21 cellular contexts compared by ENCODE assay signal in genomic region chrX:54933150-54933826, GRCh38. TPM values are rescaled to one million over a fixed set of nuclear protein-coding genes. Genes with fewer than 3 reads are reported as not detected.
DNase-seq lines count a peak whose midpoint lies in the region; ATAC-seq and TF ChIP-seq lines count a peak whose summit lies in the region.
"Had no signal": no experiment of that assay in that cellular context is flagged by ENCODE, and none has a peak within 500 bp of the region (broad histone marks: within the 10 kb centered on the region; RNA-seq: fewer than 3 reads in every experiment).

No MANE protein-coding gene starts in this region.

- no peak overlapping the region for H4K91ac ChIP-seq in H9 (ENCODE audit: insufficient read length, low read depth, low read length)

- no peaks in the 10 kb centered on the region for H4K20me1 ChIP-seq in H9 (ENCODE audit: control insufficient read depth, insufficient read depth, insufficient read length)

- H2AK5ac ChIP-seq in H9 (ENCODE audit: insufficient read length, low read length) = no peak overlapping the region

- intact Hi-C loops in natural killer cell (cut with micrococcal nuclease) = no loop called here

- peaks cover 62% of the 10 kb centered on the region for H3K9me3 ChIP-seq in H9 (ENCODE audit: control insufficient read depth, low read depth, low read length)
- H3K9me3 ChIP-seq: A549, Caco-2 had no signal

- H3K23me2 ChIP-seq in H9 (ENCODE audit: insufficient read length, low read depth, low read length, poor library complexity, severe bottlenecking) = no peaks in the 10 kb centered on the region

- peaks cover 11 to 23% (median 11%) of the 10 kb centered on the region in 3 experiments for H3K36me3 Mint-ChIP-seq in H9 (ENCODE audit: insufficient read depth in 1 of 3, low read depth in 3 of 3)
- peaks cover 10% of the 10 kb centered on the region for H3K36me3 Mint-ChIP-seq in mesothelial cell of epicardium
- no peaks in the 10 kb centered on the region for H3K36me3 Mint-ChIP-seq in natural killer cell
- H3K36me3 Mint-ChIP-seq: CD8-positive, alpha-beta T cell had no signal

- H3K79me2 ChIP-seq in H9 (ENCODE audit: insufficient read depth, low read length) = no peaks in the 10 kb centered on the region

- H2AFZ ChIP-seq in H9 (ENCODE audit: low read length) = no peak overlapping the region

- no peak overlapping the region for H3K27ac ChIP-seq in H9 (ENCODE audit: insufficient read length, low read depth, low read length)
- H3K27ac ChIP-seq: 22Rv1; A549; BLaER1 treated with 17β-estradiol and CSF1 and Interleukin-3, amounts not matched to agents 10 nM and 100 nM had no signal

- H3K4me3 Mint-ChIP-seq in H9 (no peak overlapping the region), mesothelial cell of epicardium (no peak overlapping the region), natural killer cell (no peak overlapping the region)
- H3K4me3 Mint-ChIP-seq: B cell; CD4-positive, alpha-beta T cell; CD8-positive, alpha-beta T cell had no signal

- H3K27me3 Mint-ChIP-seq in H9 (ENCODE audit: low read depth) = peaks cover 2% of the 10 kb centered on the region; the same call in 1 of the 2 replicates
- no peaks in the 10 kb centered on the region for H3K27me3 Mint-ChIP-seq in mesothelial cell of epicardium (ENCODE audit: low read depth)
- no peaks in the 10 kb centered on the region for H3K27me3 Mint-ChIP-seq in natural killer cell (ENCODE audit: low read depth in 2 of 2)
- H3K27me3 Mint-ChIP-seq: B cell; CD4-positive, alpha-beta T cell had no signal

- DNase-seq in H9 (no peak), islet precursor cell (peak; percentile 11), mesothelial cell of epicardium (ENCODE audit: low spot score in 2 of 2, unreplicated experiment in 2 of 2) (no peak), NCI-H82 treated with DMSO at 0.1 percent for 48 hours (lab: John Stamatoyannopoulos, UW; ENCODE audit: unreplicated experiment) (no peak), natural killer cell (no peak)
- DNase-seq: AML-193; Caco-2; Calu3; CD4-positive, alpha-beta T cell; CD8-positive, alpha-beta T cell; DMS53; DMS79; DND-41; EL; GDM1 had no signal

- H3K56ac ChIP-seq in H9 (ENCODE audit: insufficient read length, low read depth, low read length) = no peak overlapping the region

- WGBS in H9 (ENCODE audit: extremely low coverage, insufficient read length, low lambda C conversion rate) = no CpG with 5 or more reads among the region's 10 CpGs

- no peaks in the 10 kb centered on the region for H3K27me3 ChIP-seq in H9 (ENCODE audit: insufficient read depth, low read length)

- H2BK5ac ChIP-seq in H9 (ENCODE audit: insufficient read length, low read length) = no peak overlapping the region

- TF ChIP-seq CTCF in H9 (conservative IDR thresholded peaks at IDR 0.05) (no peak), mesothelial cell of epicardium (IDR thresholded peaks at IDR 0.05; ENCODE audit: unreplicated experiment) (no peak), natural killer cell (IDR thresholded peaks at IDR 0.05) (no peak)

- H4K5ac ChIP-seq in H9 (ENCODE audit: insufficient read length, low read depth, low read length) = no peak overlapping the region

- H3K9ac ChIP-seq in H9 (ENCODE audit: extremely low read depth, insufficient read length, low read length) = no peak overlapping the region
- H3K9ac ChIP-seq: BLaER1 treated with 17β-estradiol and CSF1 and Interleukin-3, amounts not matched to agents 10 nM and 100 nM had no signal

- no peak overlapping the region for H2BK120ac ChIP-seq in H9 (ENCODE audit: low read depth, low read length, poor library complexity, severe bottlenecking)

- peak overlapping the region in 2 of 3 experiments; percentile 23 to 53; a peak in 2 of 7 replicates for H3K27ac Mint-ChIP-seq in H9
- peak overlapping the region; percentile 43 for H3K27ac Mint-ChIP-seq in mesothelial cell of epicardium
- H3K27ac Mint-ChIP-seq in natural killer cell = no peak overlapping the region
- H3K27ac Mint-ChIP-seq: B cell; CD4-positive, alpha-beta T cell; CD8-positive, alpha-beta T cell had no signal

- no peak overlapping the region for H2BK20ac ChIP-seq in H9 (ENCODE audit: low read depth, low read length, poor library complexity, severe bottlenecking)

- H3K4me1 ChIP-seq in H9 (ENCODE audit: insufficient read depth, low read length) = no peaks in the 10 kb centered on the region
- H3K4me1 ChIP-seq: A549; BLaER1 treated with 17β-estradiol and CSF1 and Interleukin-3, amounts not matched to agents 10 nM and 100 nM; Caco-2 had no signal

- no peak for ATAC-seq in natural killer cell
- no peak for ATAC-seq in HG02973 (IDR thresholded peaks at IDR 0.05; ENCODE audit: unreplicated experiment)
- ATAC-seq: A549; CD8-positive, alpha-beta T cell; GM12878 had no signal

- peaks cover 62 to 67% of the 10 kb centered on the region in 2 experiments for H3K9me3 Mint-ChIP-seq in H9
- peaks cover 13% of the 10 kb centered on the region for H3K9me3 Mint-ChIP-seq in mesothelial cell of epicardium
- H3K9me3 Mint-ChIP-seq in natural killer cell = no peaks in the 10 kb centered on the region
- H3K9me3 Mint-ChIP-seq: CD4-positive, alpha-beta T cell; CD8-positive, alpha-beta T cell had no signal

- no peak overlapping the region for H4K8ac ChIP-seq in H9 (replicated peaks; ENCODE audit: insufficient read length, low read depth, low read length)

- no peak overlapping the region for H3K23ac ChIP-seq in H9 (ENCODE audit: insufficient read length, low read depth, low read length)

- H3K4me1 Mint-ChIP-seq in H9 (no peaks in the 10 kb centered on the region), mesothelial cell of epicardium (no peaks in the 10 kb centered on the region), natural killer cell (no peaks in the 10 kb centered on the region)
- H3K4me1 Mint-ChIP-seq: B cell had no signal

- H3K18ac ChIP-seq in H9 (ENCODE audit: insufficient read length, low read depth, low read length) = no peak overlapping the region

- H3K4ac ChIP-seq in H9 (ENCODE audit: low read depth, low read length) = no peak overlapping the region

- H3K14ac ChIP-seq in H9 (ENCODE audit: insufficient read depth, low read length) = no peak overlapping the region

- no peak overlapping the region for H2BK12ac ChIP-seq in H9 (ENCODE audit: insufficient read length, low read depth, low read length)

- no peak overlapping the region for H3K4me2 ChIP-seq in H9 (ENCODE audit: insufficient read depth, insufficient read length, low read length)
- H3K4me2 ChIP-seq: A549; BLaER1 treated with 17β-estradiol and CSF1 and Interleukin-3, amounts not matched to agents 10 nM and 100 nM had no signal

- no peak overlapping the region for H3T11ph ChIP-seq in H9 (ENCODE audit: low read length)

- no peak overlapping the region for H2BK15ac ChIP-seq in H9 (ENCODE audit: low read depth, low read length)

- no peaks in the 10 kb centered on the region for H3K79me1 ChIP-seq in H9 (ENCODE audit: insufficient read depth, low read depth, low read length, poor library complexity, severe bottlenecking)

RNA-seq across cellular contexts. Expression of gene TRO, which starts 12.7 kb away (rescaled TPM):
- total RNA-seq in H9 (2021) (47.6 and 51.0 TPM in 2 replicates), mesothelial cell of epicardium (174 to 180 TPM (median 177 TPM) in 3 replicates), natural killer cell (1 to 10 TPM; 2.9 to 4.3 (median 4.2) TPM)
- total RNA-seq: Caco-2, Calu3, GM12878 had no signal

Comparison
In these comparisons a context has a peak if more than half of its experiments do, and no peak if none do; other contexts are left out.
1. H3K27ac Mint-ChIP-seq: peak in H9 (2 of 3) and mesothelial cell of epicardium (single experiment); none in natural killer cell (0 of 2).